In genomic region chr7:127347567-127348246, GRCh38 we compare ENCODE assay signal across 8 cellular contexts.
A peak's percentile ranks its signal among the peaks of the same experiment; 100 is the strongest.
DNase-seq lines count a peak whose midpoint lies in the region; ATAC-seq and TF ChIP-seq lines count a peak whose summit lies in the region.

No MANE protein-coding gene starts in this region.

- H3K4me2 ChIP-seq in BLaER1 treated with 17β-estradiol and CSF1 and Interleukin-3, amounts not matched to agents 10 nM and 100 nM = peak overlapping the region in 9 of 11 experiments; percentile 6 to 57 (median 29); a peak in 11 of 22 replicates
- H3K4me2 ChIP-seq in OCI-LY3 (ENCODE audit: low read length) = peak overlapping the region; percentile 84

- peaks cover 0 to 21% (median 3%) of the 10 kb centered on the region in 11 experiments; a peak in 7 of 22 replicates for H4K20me1 ChIP-seq in BLaER1 treated with 17β-estradiol and CSF1 and Interleukin-3, amounts not matched to agents 10 nM and 100 nM
- H4K20me1 ChIP-seq in OCI-LY3 (ENCODE audit: insufficient read depth, low read length) = 0 out of 2 replicates have a peak, but pooled peaks cover 3% of the 10 kb centered on the region

- H3K27me3 ChIP-seq in BLaER1 treated with 17β-estradiol and CSF1 and Interleukin-3, amounts not matched to agents 10 nM and 100 nM = peaks cover 14 to 25% (median 19%) of the 10 kb centered on the region in 11 experiments
- H3K27me3 ChIP-seq in OCI-LY3 (ENCODE audit: low read depth, low read length) (no peaks in the 10 kb centered on the region), neuron (ENCODE audit: insufficient read depth, low read length) (no peaks in the 10 kb centered on the region)

- peak; percentile 43 to 52 for DNase-seq in activated T-helper 1 cell treated with anti-CD3 and anti-CD28 coated beads, Interleukin-2, amount 50 U/mL, for 16 hours (ENCODE audit: low read depth in 1 of 2, low spot score in 1 of 2)
- DNase-seq in fibroblast of peridontal ligament (ENCODE audit: extremely low read depth) = peak; percentile 41
- peak; percentile 26 for DNase-seq in stromal cell of bone marrow (ENCODE audit: low read depth)

- H3K4me1 ChIP-seq in BLaER1 treated with 17β-estradiol and CSF1 and Interleukin-3, amounts not matched to agents 10 nM and 100 nM = peaks cover 0 to 4% (median 0%) of the 10 kb centered on the region in 10 experiments; a peak in 2 of 20 replicates
- H3K4me1 ChIP-seq in OCI-LY3 (ENCODE audit: low read length) = 0 out of 2 replicates have a peak, but pooled peaks cover 4% of the 10 kb centered on the region
- H3K4me1 ChIP-seq in neuron (ENCODE audit: insufficient read depth, low read length) = peaks cover 3% of the 10 kb centered on the region

- H3K9ac ChIP-seq in BLaER1 treated with 17β-estradiol and CSF1 and Interleukin-3, amounts not matched to agents 10 nM and 100 nM = no peak overlapping the region
- H3K9ac ChIP-seq in OCI-LY3 (ENCODE audit: low read length) = peak overlapping the region; percentile 38; the same call in 1 of the 2 replicates

- H2AFZ ChIP-seq in OCI-LY3 (ENCODE audit: low read depth, low read length) (no peak overlapping the region), neuron (ENCODE audit: low read depth, low read length) (no peak overlapping the region)

- peak; percentile 43 for TF ChIP-seq CTCF in OCI-LY3 (IDR thresholded peaks at IDR 0.05; ENCODE audit: low read depth, low read length)

- H3K4me3 ChIP-seq in BLaER1 treated with 17β-estradiol and CSF1 and Interleukin-3, amounts not matched to agents 10 nM and 100 nM = peak overlapping the region in 3 of 10 experiments; percentile 14 to 32 (median 19); a peak in 2 of 20 replicates
- H3K4me3 ChIP-seq in OCI-LY3 (ENCODE audit: low read length) = peak overlapping the region; percentile 72
- H3K4me3 ChIP-seq in neuron (ENCODE audit: low read length) = peak overlapping the region; percentile 6

- H3K36me3 ChIP-seq in BLaER1 treated with 17β-estradiol and CSF1 and Interleukin-3, amounts not matched to agents 10 nM and 100 nM = peaks cover 7 to 29% (median 15%) of the 10 kb centered on the region in 11 experiments; a peak in 20 of 22 replicates
- H3K36me3 ChIP-seq in OCI-LY3 (replicated peaks; ENCODE audit: low read depth, low read length) (peaks cover 6% of the 10 kb centered on the region), neuron (ENCODE audit: insufficient read depth, low read length) (no peaks in the 10 kb centered on the region)

- ATAC-seq in GM19395 (IDR thresholded peaks at IDR 0.05; ENCODE audit: unreplicated experiment) = peak; percentile 90
- ATAC-seq in HG03558 (IDR thresholded peaks at IDR 0.05; ENCODE audit: extremely low read depth, unreplicated experiment) = peak; percentile 96

- H3K9me3 ChIP-seq in BLaER1 treated with 17β-estradiol and CSF1 and Interleukin-3, amounts not matched to agents 10 nM and 100 nM (replicated peaks in 1 of 11) = peaks cover 9 to 19% (median 11%) of the 10 kb centered on the region in 11 experiments; a peak in 19 of 22 replicates
- H3K9me3 ChIP-seq in OCI-LY3 (ENCODE audit: insufficient read depth, low read length) = no peaks in the 10 kb centered on the region
- no peaks in the 10 kb centered on the region for H3K9me3 ChIP-seq in neuron (ENCODE audit: low read length)

- no peak overlapping the region for H3K27ac ChIP-seq in BLaER1 treated with 17β-estradiol and CSF1 and Interleukin-3, amounts not matched to agents 10 nM and 100 nM
- no peak overlapping the region for H3K27ac ChIP-seq in OCI-LY3 (ENCODE audit: low read length)

- H3K79me2 ChIP-seq in OCI-LY3 (ENCODE audit: low read length) = no peaks in the 10 kb centered on the region
